ENCODE assay signal across 15 cellular contexts in the genomic region with DNA sequence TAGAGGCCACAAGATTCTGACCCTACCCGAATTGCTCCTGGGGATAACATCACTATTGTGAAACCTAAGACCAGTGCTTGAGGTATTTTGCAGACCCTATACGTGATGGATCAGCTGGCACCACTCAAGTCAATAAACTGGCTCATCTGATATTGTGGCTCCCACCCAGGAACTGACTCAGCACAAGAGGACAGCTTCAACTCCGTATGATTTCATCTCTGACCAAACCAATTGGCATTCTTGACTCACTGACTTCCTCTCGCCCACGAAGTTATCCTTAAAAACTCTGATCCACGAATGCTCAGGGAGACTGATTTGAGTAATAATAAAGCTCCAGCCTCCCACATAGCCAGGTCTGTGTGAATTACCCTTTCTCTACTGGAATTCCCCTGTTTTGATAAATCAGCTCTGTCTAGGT.
DNase-seq lines count a peak whose midpoint lies in the region; ATAC-seq and TF ChIP-seq lines count a peak whose summit lies in the region.
"Had no signal": no experiment of that assay in that cellular context is flagged by ENCODE, and none has a peak within 500 bp of the region (broad histone marks: within the 10 kb centered on the region; RNA-seq: fewer than 3 reads in every experiment).

No MANE protein-coding gene starts in this region.

- H3K4me2 ChIP-seq in mesenchymal stem cell (ENCODE audit: low read length, poor library complexity, severe bottlenecking) (no peak overlapping the region), mesendoderm (ENCODE audit: low read length) (no peak overlapping the region)

- H3K4me3 ChIP-seq in BJ (ENCODE audit: low read depth, low read length) (no peak overlapping the region), astrocyte of the spinal cord (ENCODE audit: low read depth, low read length) (no peak overlapping the region), mesenchymal stem cell (ENCODE audit: insufficient read depth in 1 of 2, low read depth in 1 of 2, low read length in 2 of 2) (no peak overlapping the region), mesendoderm (ENCODE audit: low read length) (no peak overlapping the region)
- H3K4me3 ChIP-seq: left lung had no signal

- H2BK120ac ChIP-seq in mesenchymal stem cell (ENCODE audit: low read depth, low read length) (no peak overlapping the region), mesendoderm (ENCODE audit: low read depth, low read length) (no peak overlapping the region)

- H3K4me1 ChIP-seq in mesenchymal stem cell (ENCODE audit: control insufficient read depth, insufficient read depth, low read depth, low read length) (peaks cover 8% of the 10 kb centered on the region), mesendoderm (ENCODE audit: control insufficient read depth, low read depth, low read length) (no peaks in the 10 kb centered on the region)
- H3K4me1 ChIP-seq: left lung had no signal

- no peak overlapping the region for H3K23ac ChIP-seq in mesenchymal stem cell (ENCODE audit: low read length in 2 of 2)
- no peak overlapping the region for H3K23ac ChIP-seq in mesendoderm (ENCODE audit: low read length)

- CTCF ChIA-PET in BJ (lab: Yijun Ruan, JAX) = interaction anchor here (1.0 to 2.4 kb wide), 3 partner anchors 29 to 122 kb away, joined by 3 to 9 read pairs (median 3); no protein-coding TSS in a partner anchor

- POLR2A ChIA-PET in BJ (lab: Charles Lee) = interaction anchor here (0.6 kb wide), 1 partner anchor 61 kb away, joined by 3 read pairs; no protein-coding TSS in a partner anchor

- H3K4ac ChIP-seq in mesenchymal stem cell (ENCODE audit: low read depth in 1 of 2, low read length in 2 of 2) (no peak overlapping the region), mesendoderm (ENCODE audit: low read depth, low read length) (no peak overlapping the region)

- no peak overlapping the region for H3K14ac ChIP-seq in mesenchymal stem cell (ENCODE audit: low read length in 2 of 2)

- no peak overlapping the region for H2BK12ac ChIP-seq in mesenchymal stem cell (ENCODE audit: low read length in 2 of 2)

- H2AK5ac ChIP-seq in mesenchymal stem cell (ENCODE audit: low read length, severe bottlenecking) (peak overlapping the region; percentile 84), mesendoderm (ENCODE audit: low read length) (no peak overlapping the region)

- H3K27me3 ChIP-seq in BJ (ENCODE audit: control insufficient read depth, insufficient read depth, low read length) (no peaks in the 10 kb centered on the region), mesenchymal stem cell (ENCODE audit: control insufficient read depth in 1 of 2, insufficient read depth in 1 of 2, low read length in 2 of 2) (no peaks in the 10 kb centered on the region), mesendoderm (ENCODE audit: insufficient read depth, low read length, poor library complexity) (no peaks in the 10 kb centered on the region)
- H3K27me3 ChIP-seq: left lung had no signal

- H2AFZ ChIP-seq in mesenchymal stem cell (ENCODE audit: low read depth, low read length) = no peak overlapping the region

- no peak overlapping the region for H2BK15ac ChIP-seq in mesenchymal stem cell (ENCODE audit: low read depth, poor library complexity, severe bottlenecking)
- H2BK15ac ChIP-seq in mesendoderm (replicated peaks; ENCODE audit: low read depth) = no peak overlapping the region

- H3K27ac ChIP-seq in mesenchymal stem cell (ENCODE audit: low read length, poor library complexity, severe bottlenecking) = peak overlapping the region; percentile 80
- no peak overlapping the region for H3K27ac ChIP-seq in mesendoderm (ENCODE audit: low read depth, low read length)
- H3K27ac ChIP-seq: left lung had no signal

- H3K36me3 ChIP-seq in BJ (ENCODE audit: control insufficient read depth, insufficient read depth, low read length) (no peaks in the 10 kb centered on the region), mesenchymal stem cell (ENCODE audit: control insufficient read depth in 1 of 2, insufficient read depth in 2 of 2, low read depth in 1 of 2, low read length in 2 of 2) (no peaks in the 10 kb centered on the region), mesendoderm (ENCODE audit: control insufficient read depth, insufficient read depth, low read length) (no peaks in the 10 kb centered on the region)
- H3K36me3 ChIP-seq: left lung had no signal

- WGBS in mesenchymal stem cell = 42% methylated on average over 6 of the region's 6 CpGs
- WGBS in mesendoderm (ENCODE audit: extremely low coverage, insufficient coverage, low lambda C conversion rate) = no CpG with 5 or more reads among the region's 6 CpGs

- H3K56ac ChIP-seq in mesendoderm (ENCODE audit: low read length) = no peak overlapping the region

- H3K9ac ChIP-seq in mesenchymal stem cell (ENCODE audit: low read length) (peak overlapping the region; percentile 89), mesendoderm (ENCODE audit: low read length) (no peak overlapping the region)

- no peak overlapping the region for H4K5ac ChIP-seq in mesendoderm (ENCODE audit: low read length)

- ATAC-seq in HG02884 (IDR thresholded peaks at IDR 0.05; ENCODE audit: unreplicated experiment) = no peak
- ATAC-seq: esophagus mucosa, left lung had no signal

- H4K91ac ChIP-seq in mesenchymal stem cell (ENCODE audit: low read length) = no peak overlapping the region

- H3K9me3 ChIP-seq in mesenchymal stem cell (ENCODE audit: control insufficient read depth, low read length) = no peaks in the 10 kb centered on the region

- H3K18ac ChIP-seq in mesenchymal stem cell (ENCODE audit: low read depth in 1 of 2, low read length in 2 of 2) (no peak overlapping the region), mesendoderm (ENCODE audit: low read length) (no peak overlapping the region)

- peak; percentile 87 for DNase-seq in BJ (ENCODE audit: low read depth)
- DNase-seq in HS-5 (ENCODE audit: low read depth) = peak; percentile 98
- DNase-seq in astrocyte of the spinal cord (ENCODE audit: low read depth, low spot score) = peak; percentile 94
- DNase-seq in mesenchymal stem cell = peak; percentile 43
- DNase-seq in DMS79 treated with DMSO at 0.1 percent for 48 hours (lab: John Stamatoyannopoulos, UW) = no peak
- no peak for DNase-seq in mesendoderm
- no peak for DNase-seq in NCI-H2227 treated with DMSO at 0.1 percent for 48 hours (lab: John Stamatoyannopoulos, UW)
- DNase-seq: amygdala; DMS153; left lung; NCI-H510A treated with DMSO at 0.1 percent for 48 hours; occipital lobe; stimulated activated CD4-positive, alpha-beta T cell treated with anti-CD3 and anti-CD28 coated beads, Interleukin-4, amount 100 ng/mL, for 1 hour had no signal

- TF ChIP-seq CTCF in BJ (IDR thresholded peaks at IDR 0.05; ENCODE audit: insufficient read depth, low read depth, low read length) (no peak), astrocyte of the spinal cord (IDR thresholded peaks at IDR 0.05; ENCODE audit: low read depth, low read length) (no peak)

- H3K79me1 ChIP-seq in mesenchymal stem cell (replicated peaks; ENCODE audit: low read length, poor library complexity, severe bottlenecking) (no peaks in the 10 kb centered on the region), mesendoderm (ENCODE audit: low read length) (no peaks in the 10 kb centered on the region)

- H4K8ac ChIP-seq in mesenchymal stem cell (ENCODE audit: low read length) (no peak overlapping the region), mesendoderm (ENCODE audit: low read depth, low read length) (no peak overlapping the region)

- in situ Hi-C loops in astrocyte of the spinal cord (cut with HindIII; ENCODE audit: low sequenced_read_pairs) = no loop called here

- peak overlapping the region; percentile 5 for H2BK5ac ChIP-seq in mesenchymal stem cell (ENCODE audit: low read depth, low read length, poor library complexity, severe bottlenecking)
- no peak overlapping the region for H2BK5ac ChIP-seq in mesendoderm (ENCODE audit: low read length)

- H3K79me2 ChIP-seq in mesendoderm (ENCODE audit: control insufficient read depth, insufficient read depth, low read length) = no peaks in the 10 kb centered on the region

Comparison
In these comparisons a context has a peak if more than half of its experiments do, and no peak if none do; other contexts are left out.
1. DNase-seq: peak in BJ (single experiment), HS-5 (single experiment), astrocyte of the spinal cord (single experiment) and mesenchymal stem cell (single experiment); none in DMS79 treated with DMSO at 0.1 percent for 48 hours (single experiment), mesendoderm (single experiment) and NCI-H2227 treated with DMSO at 0.1 percent for 48 hours (single experiment).